Comparison of ENCODE assay signal across 8 cellular contexts in the genomic region with DNA sequence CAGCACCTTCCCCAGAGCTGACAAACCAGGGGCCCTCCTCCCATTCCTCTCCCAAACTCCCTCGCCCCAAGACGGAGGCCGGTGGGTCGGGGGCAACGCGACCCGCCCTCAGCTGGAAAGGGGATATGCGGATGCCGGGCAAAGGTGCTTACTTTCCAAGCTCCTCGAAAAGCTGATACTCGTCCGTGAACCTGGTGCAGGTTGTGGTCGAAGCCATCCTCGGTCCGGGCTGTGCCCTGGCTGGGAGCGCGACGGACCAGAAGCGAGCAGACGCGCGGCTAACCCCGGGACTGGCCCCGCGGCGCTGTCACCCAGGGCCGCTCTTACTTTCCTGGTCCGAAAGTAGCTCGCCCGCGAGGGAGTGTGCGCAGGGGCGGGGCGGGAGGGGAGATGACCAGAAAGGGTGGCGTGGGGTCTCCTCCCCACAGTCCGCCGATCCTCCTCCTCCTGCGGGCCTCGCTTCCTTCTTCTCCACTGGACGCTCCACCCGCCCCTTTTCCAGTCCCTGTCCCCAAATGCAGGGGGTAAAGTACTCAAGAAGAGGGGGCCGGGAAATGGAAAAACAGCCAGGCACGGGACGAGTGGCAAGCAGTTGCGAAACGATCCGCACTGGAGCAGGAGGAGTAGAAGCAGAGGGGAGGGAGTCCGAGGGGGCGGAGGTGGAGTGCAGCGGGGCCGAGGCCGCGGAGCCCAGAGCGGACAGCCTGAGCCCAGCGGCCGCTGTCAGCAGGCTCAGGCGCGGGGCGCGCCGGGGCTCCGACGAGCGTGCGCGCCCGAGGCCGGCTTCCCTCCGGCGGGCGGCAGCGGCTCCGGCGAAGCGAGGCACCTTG. TPM values are rescaled to one million over a fixed set of nuclear protein-coding genes. Genes with fewer than 3 reads are reported as not detected.
DNase-seq lines count a peak whose midpoint lies in the region; ATAC-seq and TF ChIP-seq lines count a peak whose summit lies in the region.

No MANE protein-coding gene starts in this region.

- peak overlapping the region; percentile 98 for H3K4me3 Mint-ChIP-seq in endothelial cell (ENCODE audit: unreplicated experiment)

- peak; percentile 47 for DNase-seq in NK-92 treated with Interleukin-12 subunit alpha and Interleukin-12 subunit beta, amount 100 ng/mL, for 24 hours (lab: John Stamatoyannopoulos, UW)
- DNase-seq in NK-92 (lab: John Stamatoyannopoulos, UW; ENCODE audit: unreplicated experiment) (no peak), NCI-H526 (lab: John Stamatoyannopoulos, UW) (peak; percentile 78 to 93), endothelial cell (ENCODE audit: low spot score) (peak; percentile 71), mesenteric fat pad (ENCODE audit: low spot score) (peak; percentile 91)
- DNase-seq in activated CD8-positive, alpha-beta memory T cell treated with anti-CD3 and anti-CD28 coated beads, Interleukin-2, amount 50 U/mL, for 4 hours = peak; percentile 44
- peak; percentile 35 for DNase-seq in stimulated activated CD8-positive, alpha-beta memory T cell treated with anti-CD3 and anti-CD28 coated beads, Interleukin-4, amount 100 ng/mL, for 24 hours (ENCODE audit: low read depth)

- peaks cover 8% of the 10 kb centered on the region for H3K27me3 Mint-ChIP-seq in endothelial cell (ENCODE audit: unreplicated experiment)

- no peak for TF ChIP-seq CTCF in endothelial cell (IDR thresholded peaks at IDR 0.05; ENCODE audit: unreplicated experiment)

- peak overlapping the region; percentile 70 for H3K27ac Mint-ChIP-seq in endothelial cell (ENCODE audit: unreplicated experiment)

- H3K36me3 Mint-ChIP-seq in endothelial cell (ENCODE audit: low read depth, unreplicated experiment) = peaks cover 4% of the 10 kb centered on the region

- no peaks in the 10 kb centered on the region for H3K9me3 Mint-ChIP-seq in endothelial cell (ENCODE audit: unreplicated experiment)

- H3K4me1 Mint-ChIP-seq in endothelial cell (ENCODE audit: unreplicated experiment) = peaks cover 16% of the 10 kb centered on the region

- peak; percentile 30 for ATAC-seq in HG02798 (IDR thresholded peaks at IDR 0.05; ENCODE audit: poor library complexity, unreplicated experiment)

RNA-seq across cellular contexts. Expression of a gene that starts 0.5 kb away (rescaled TPM):
- total RNA-seq in endothelial cell (ENCODE audit: unreplicated experiment) = 19.7 TPM
- 58.0 TPM for total RNA-seq in mesenteric fat pad
